In the genomic region with DNA sequence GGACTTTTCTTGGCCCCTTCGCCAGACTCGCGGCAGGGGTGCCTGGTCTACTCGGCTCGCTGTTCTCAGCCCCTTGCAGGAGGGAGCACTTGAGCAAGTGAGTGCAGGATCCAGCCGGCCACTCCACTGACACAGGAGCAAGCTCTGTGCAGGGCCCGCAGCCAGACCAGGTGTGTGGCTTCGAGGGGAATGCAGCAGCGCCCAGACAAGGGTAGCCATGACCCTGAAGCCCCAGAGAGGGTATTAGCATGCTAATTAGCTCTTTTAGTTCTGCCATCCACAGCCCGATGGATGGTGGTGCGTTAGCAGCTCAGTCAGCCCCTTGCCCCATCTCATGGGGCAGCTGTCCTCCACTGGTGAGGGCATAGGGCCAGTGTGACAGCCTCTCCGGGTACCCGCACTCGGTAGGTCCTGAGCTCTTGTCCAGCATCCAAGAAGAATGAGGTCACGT, we compare ENCODE assay signal across 16 cellular contexts.
A peak's percentile ranks its signal among the peaks of the same experiment; 100 is the strongest.
DNase-seq lines count a peak whose midpoint lies in the region; ATAC-seq, FAIRE-seq and TF ChIP-seq lines count a peak whose summit lies in the region.
"Had no signal": no experiment of that assay in that cellular context is flagged by ENCODE, and none has a peak within 500 bp of the region (broad histone marks: within the 10 kb centered on the region; RNA-seq: fewer than 3 reads in every experiment).

No MANE protein-coding gene starts in this region.

- no peak overlapping the region for H2AFZ ChIP-seq in HepG2 (ENCODE audit: low read length)
- no peak overlapping the region for H2AFZ ChIP-seq in neural progenitor cell (replicated peaks)

- H3K4me1 ChIP-seq in HepG2 (ENCODE audit: insufficient read depth, low read length): no peaks in the 10 kb centered on the region
- no peaks in the 10 kb centered on the region for H3K4me1 ChIP-seq in right lobe of liver
- no peaks in the 10 kb centered on the region for H3K4me1 ChIP-seq in colonic mucosa
- H3K4me1 ChIP-seq in aorta (ENCODE audit: control insufficient read depth in 1 of 2, insufficient read depth in 2 of 2, low read length in 2 of 2): peaks cover 0 to 4% of the 10 kb centered on the region in 2 donors
- H3K4me1 ChIP-seq in neural progenitor cell: peaks cover 16% of the 10 kb centered on the region
- H3K4me1 ChIP-seq in lower lobe of right lung: no peaks in the 10 kb centered on the region
- H3K4me1 ChIP-seq: Caco-2 had no signal

- POLR2A ChIA-PET in HepG2 (lab: Yijun Ruan, JAX): no interaction called here

- H3K79me2 ChIP-seq in HepG2 (ENCODE audit: insufficient read depth, low read length) (no peaks in the 10 kb centered on the region), neural progenitor cell (ENCODE audit: low read depth) (no peaks in the 10 kb centered on the region)

- H3K4me2 ChIP-seq in HepG2 (ENCODE audit: low read depth, low read length) (no peak overlapping the region; the same call in 1 of the 2 replicates), neural progenitor cell (no peak overlapping the region)

- H3K27me3 ChIP-seq in HepG2 (ENCODE audit: control insufficient read depth in 1 of 2, insufficient read depth in 2 of 2, low read length in 2 of 2) (peaks cover 5 to 25% of the 10 kb centered on the region in 2 experiments; a peak in 3 of 5 replicates), right lobe of liver (no peaks in the 10 kb centered on the region), colonic mucosa (no peaks in the 10 kb centered on the region), aorta (ENCODE audit: control insufficient read depth in 1 of 2, insufficient read depth in 2 of 2, low read length in 1 of 2) (no peaks in the 10 kb centered on the region), neural progenitor cell (no peaks in the 10 kb centered on the region), lower lobe of right lung (ENCODE audit: low read depth) (no peaks in the 10 kb centered on the region)
- H3K27me3 ChIP-seq: body of pancreas, ovary had no signal

- CTCF ChIA-PET in HepG2 (lab: Yijun Ruan, JAX; ENCODE audit: low intra/inter-chr PET ratio, low total read pairs): no interaction called here

- no peaks in the 10 kb centered on the region for H3F3A ChIP-seq in neural progenitor cell (ENCODE audit: low read depth)

- TF ChIP-seq RAD21 in HepG2 (CRISPR knock-in tag; IDR thresholded peaks at IDR 0.05): no peak

- no peak for TF ChIP-seq CTCF in HepG2 (CRISPR knock-in tag; IDR thresholded peaks at IDR 0.05)
- no peak for TF ChIP-seq CTCF in right lobe of liver (IDR thresholded peaks at IDR 0.05)
- TF ChIP-seq CTCF in colonic mucosa (IDR thresholded peaks at IDR 0.05): no peak
- TF ChIP-seq CTCF in neural progenitor cell (IDR thresholded peaks at IDR 0.05): no peak
- TF ChIP-seq CTCF in lower lobe of right lung (IDR thresholded peaks at IDR 0.05): no peak

- no peak for TF ChIP-seq POLR2A in HepG2 (IDR thresholded peaks at IDR 0.05; ENCODE audit: insufficient read depth in 1 of 2, low read depth in 2 of 2, low read length in 2 of 2)
- no peak for TF ChIP-seq POLR2A in right lobe of liver (IDR thresholded peaks at IDR 0.05)

- H3K9me3 ChIP-seq in HepG2 (ENCODE audit: low read length) (no peaks in the 10 kb centered on the region), right lobe of liver (no peaks in the 10 kb centered on the region), colonic mucosa (no peaks in the 10 kb centered on the region), aorta (ENCODE audit: control insufficient read depth, low read length) (no peaks in the 10 kb centered on the region), neural progenitor cell (ENCODE audit: low read depth) (no peaks in the 10 kb centered on the region), lower lobe of right lung (no peaks in the 10 kb centered on the region)
- H3K9me3 ChIP-seq: body of pancreas, Caco-2, ovary had no signal

- no peaks in the 10 kb centered on the region for H3K9me3 Mint-ChIP-seq in natural killer cell treated with Interleukin-12 subunit alpha and Interleukin-12 subunit beta and Interleukin-15 and Interleukin-18, amount 100 ng/mL, for 72 hours
- H3K9me3 Mint-ChIP-seq in neural progenitor cell: peaks cover 30% of the 10 kb centered on the region

- no peaks in the 10 kb centered on the region for H4K20me1 ChIP-seq in HepG2 (ENCODE audit: insufficient read depth, low read length)
- no peaks in the 10 kb centered on the region for H4K20me1 ChIP-seq in neural progenitor cell (ENCODE audit: low read depth)

- no peaks in the 10 kb centered on the region for H3K36me3 Mint-ChIP-seq in natural killer cell treated with Interleukin-12 subunit alpha and Interleukin-12 subunit beta and Interleukin-15 and Interleukin-18, amount 100 ng/mL, for 72 hours
- H3K36me3 Mint-ChIP-seq in neural progenitor cell: peaks cover 5% of the 10 kb centered on the region

- no peak overlapping the region for H3K27ac ChIP-seq in HepG2 (ENCODE audit: extremely low read length, insufficient read depth, low read length)
- H3K27ac ChIP-seq in right lobe of liver: no peak overlapping the region
- no peak overlapping the region for H3K27ac ChIP-seq in colonic mucosa
- H3K27ac ChIP-seq in aorta (ENCODE audit: low read depth in 1 of 2, low read length in 2 of 2): peak overlapping the region; percentile 71 to 96
- H3K27ac ChIP-seq in neural progenitor cell: no peak overlapping the region
- no peak overlapping the region for H3K27ac ChIP-seq in lower lobe of right lung
- H3K27ac ChIP-seq: ovary had no signal

- no TSS peak for BruUV-seq in HepG2 (replicated peaks; lab: Mats Ljungman, UMichigan)

- ATAC-seq in HepG2: peak; percentile 38; the same call in 2 of the 3 replicates
- ATAC-seq in right lobe of liver: no peak
- peak in 1 of 2 donors; percentile 49 for ATAC-seq in natural killer cell treated with Interleukin-12 subunit alpha and Interleukin-12 subunit beta and Interleukin-15 and Interleukin-18, amount 100 ng/mL, for 72 hours
- no peak for ATAC-seq in aorta (ENCODE audit: low FRiP score)
- ATAC-seq in lower lobe of right lung: no peak
- ATAC-seq: body of pancreas, K562 had no signal

- no peaks in the 10 kb centered on the region for H3K4me1 Mint-ChIP-seq in natural killer cell treated with Interleukin-12 subunit alpha and Interleukin-12 subunit beta and Interleukin-15 and Interleukin-18, amount 100 ng/mL, for 72 hours (ENCODE audit: low read depth in 2 of 2)
- H3K4me1 Mint-ChIP-seq in neural progenitor cell: peaks cover 19% of the 10 kb centered on the region
- H3K4me1 Mint-ChIP-seq: memory B cell had no signal

- H3K27me3 Mint-ChIP-seq in natural killer cell treated with Interleukin-12 subunit alpha and Interleukin-12 subunit beta and Interleukin-15 and Interleukin-18, amount 100 ng/mL, for 72 hours: peaks cover 0 to 10% of the 10 kb centered on the region in 2 donors
- H3K27me3 Mint-ChIP-seq in neural progenitor cell (ENCODE audit: insufficient read depth, low read depth): peaks cover 15% of the 10 kb centered on the region

- intact Hi-C loops in HepG2 (cut with micrococcal nuclease; ENCODE audit: unreplicated experiment) (no loop called here), right lobe of liver (cut with DNase I) (no loop called here), colonic mucosa (cut with DNase I) (no loop called here), aorta (cut with DNase I) (loop anchor here in 1 of 2 donors (5.0 kb wide), 2 partner anchors 45 to 100 kb away; no protein-coding TSS in a partner anchor), lower lobe of right lung (cut with DNase I) (no loop called here)

- FAIRE-seq in HepG2 (lab: Jason Lieb, UNC): no peak
- FAIRE-seq: K562 had no signal

- no peak overlapping the region for H3K4me3 Mint-ChIP-seq in natural killer cell treated with Interleukin-12 subunit alpha and Interleukin-12 subunit beta and Interleukin-15 and Interleukin-18, amount 100 ng/mL, for 72 hours
- no peak overlapping the region for H3K4me3 Mint-ChIP-seq in neural progenitor cell
- H3K4me3 Mint-ChIP-seq: memory B cell had no signal

- H3K27ac Mint-ChIP-seq in natural killer cell treated with Interleukin-12 subunit alpha and Interleukin-12 subunit beta and Interleukin-15 and Interleukin-18, amount 100 ng/mL, for 72 hours: no peak overlapping the region
- no peak overlapping the region for H3K27ac Mint-ChIP-seq in neural progenitor cell
- H3K27ac Mint-ChIP-seq: memory B cell had no signal

- no peak for TF ChIP-seq EP300 in HepG2 (IDR thresholded peaks at IDR 0.05; ENCODE audit: low read depth in 2 of 2, low read length in 2 of 2)
- TF ChIP-seq EP300 in HepG2 (CRISPR knock-in tag; IDR thresholded peaks at IDR 0.05; ENCODE audit: borderline replicate concordance): no peak

- H3K9ac ChIP-seq in HepG2 (ENCODE audit: insufficient read depth, low read depth, low read length) (no peak overlapping the region), colonic mucosa (ENCODE audit: low read depth in 2 of 2, low read length in 2 of 2) (no peak overlapping the region), neural progenitor cell (no peak overlapping the region)

- no peak overlapping the region for H3K4me3 ChIP-seq in HepG2 (replicated peaks in 1 of 3; ENCODE audit: insufficient read depth in 1 of 3, low read depth in 2 of 3, low read length in 3 of 3)
- no peak overlapping the region for H3K4me3 ChIP-seq in right lobe of liver
- H3K4me3 ChIP-seq in colonic mucosa: no peak overlapping the region
- no peak overlapping the region for H3K4me3 ChIP-seq in aorta (ENCODE audit: low read length in 2 of 2)
- no peak overlapping the region for H3K4me3 ChIP-seq in neural progenitor cell
- H3K4me3 ChIP-seq in lower lobe of right lung: no peak overlapping the region
- H3K4me3 ChIP-seq: body of pancreas, K562, ovary had no signal

- H3K36me3 ChIP-seq in HepG2 (replicated peaks in 1 of 2; ENCODE audit: control insufficient read depth in 1 of 2, insufficient read depth in 2 of 2, low read length in 2 of 2) (no peaks in the 10 kb centered on the region), right lobe of liver (no peaks in the 10 kb centered on the region), colonic mucosa (no peaks in the 10 kb centered on the region), aorta (ENCODE audit: control insufficient read depth in 1 of 2, insufficient read depth in 2 of 2, low read length in 1 of 2) (no peaks in the 10 kb centered on the region), neural progenitor cell (no peaks in the 10 kb centered on the region), lower lobe of right lung (no peaks in the 10 kb centered on the region)
- H3K36me3 ChIP-seq: ovary had no signal

- DNase-seq in HepG2 (ENCODE audit: low spot score) (no peak), right lobe of liver (no peak), colonic mucosa (peak; percentile 9), aorta (peak in 1 of 2 donors; percentile 65), NCI-H2107 (lab: John Stamatoyannopoulos, UW) (no peak), neural progenitor cell (ENCODE audit: low spot score) (no peak), lower lobe of right lung (no peak)
- DNase-seq in natural killer cell treated with Interleukin-12 subunit alpha and Interleukin-12 subunit beta and Interleukin-15 and Interleukin-18, amount 100 ng/mL, for 72 hours (ENCODE audit: low spot score): peak; percentile 32
- DNase-seq: activated CD4-positive, alpha-beta T cell treated with anti-CD3 and anti-CD28 coated beads, Interleukin-2, amount 50 U/mL, for 48 hours; Caco-2; GDM1; NCI-H1105 had no signal

- 40% methylated on average over 15 of the region's 15 CpGs for WGBS in HepG2 (ENCODE audit: low lambda C conversion rate)
- 80% methylated on average over 1 of the region's 15 CpGs for WGBS in right lobe of liver (ENCODE audit: insufficient coverage, low coverage, low lambda C conversion rate, missing lambda C conversion rate)
- WGBS in aorta, 2 donors: 71 to 74% methylated on average over 15 of the region's 15 CpGs

- in situ Hi-C loops in HepG2 (cut with HindIII; ENCODE audit: extremely low pct_ligation_motif_present, low pct_unique_long_range_greater_than_20kb): no loop called here

Comparison
In these comparisons a context has a peak if more than half of its experiments do, and no peak if none do; other contexts are left out.
1. DNase-seq: peak in colonic mucosa (single experiment) and natural killer cell treated with Interleukin-12 subunit alpha and Interleukin-12 subunit beta and Interleukin-15 and Interleukin-18, amount 100 ng/mL, for 72 hours (single experiment); none in HepG2 (single experiment), right lobe of liver (0 of 3), NCI-H2107 (single experiment), neural progenitor cell (single experiment) and lower lobe of right lung (single experiment).
2. H3K27ac ChIP-seq: peak in aorta (2 of 2); none in HepG2 (single experiment), right lobe of liver (0 of 3), colonic mucosa (single experiment), neural progenitor cell (single experiment) and lower lobe of right lung (single experiment).